Comparison of ENCODE assay signal across 8 cellular contexts in the genomic region with DNA sequence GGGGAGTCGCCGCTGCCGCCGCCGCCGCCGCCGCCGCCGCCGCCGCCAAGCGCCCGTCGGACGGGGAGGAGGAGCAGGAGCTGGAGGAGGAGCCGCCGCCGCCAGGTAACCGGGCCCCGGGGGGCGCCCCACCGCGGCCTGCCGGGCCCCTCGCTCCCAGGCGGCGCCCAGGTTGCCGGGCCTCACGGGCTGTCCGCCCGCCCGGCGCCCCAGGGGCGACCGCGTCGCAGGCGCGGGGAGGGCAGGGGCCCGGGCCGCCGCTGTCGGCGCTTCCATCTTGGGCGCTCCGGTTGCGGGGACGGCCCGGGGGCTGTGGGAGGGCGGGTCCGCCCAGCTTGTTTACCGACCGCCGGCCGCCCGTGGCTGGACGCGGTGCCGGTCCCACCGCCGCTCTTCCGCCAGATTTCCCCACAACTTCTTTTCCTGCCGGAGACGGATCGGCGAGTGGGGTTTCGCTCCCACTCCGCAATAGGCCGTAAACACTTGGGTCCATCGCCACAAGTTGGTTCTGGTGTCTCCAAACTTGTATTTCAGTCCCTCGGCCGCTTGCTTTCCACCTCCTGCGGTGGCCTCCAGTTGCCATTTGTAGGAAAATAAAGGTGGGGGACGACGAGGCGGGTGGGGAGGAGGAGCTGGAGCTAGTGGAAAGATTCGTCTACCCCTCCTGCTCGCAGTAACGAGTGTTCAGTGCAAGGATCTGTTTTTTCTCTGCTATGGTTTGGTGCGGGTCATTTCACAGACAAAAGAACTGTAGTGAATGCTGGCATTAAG. TPM values are rescaled to one million over a fixed set of nuclear protein-coding genes. Genes with fewer than 3 reads are reported as not detected.
DNase-seq lines count a peak whose midpoint lies in the region; ATAC-seq and TF ChIP-seq lines count a peak whose summit lies in the region.

No MANE protein-coding gene starts in this region.

- peaks cover 0 to 44% (median 22%) of the 10 kb centered on the region in 4 donors for H3K4me1 ChIP-seq in tibial nerve

- H3K36me3 ChIP-seq in tibial nerve, result peaks cover 0 to under 1% (median 0%) of the 10 kb centered on the region in 3 donors

- peaks cover 37% of the 10 kb centered on the region for H3K4me1 Mint-ChIP-seq in activated T-helper 1 cell treated with anti-CD3 and anti-CD28 coated beads, Interleukin-12 subunit alpha, Interleukin-12 subunit beta, Interleukin-2, Interleukin-4 antibody, amounts not matched to agents 30 ng/mL and 10 ng/mL and 1 ng/mL, durations not matched to agents 14 hours and 24 hours and 36 hours (ENCODE audit: low read depth)
- H3K4me1 Mint-ChIP-seq in neural crest cell, result peaks cover 27% of the 10 kb centered on the region

- peak overlapping the region; percentile 91 to 99 (median 98) for H3K27ac ChIP-seq in tibial nerve

- TF ChIP-seq POLR2A in tibial nerve (IDR thresholded peaks at IDR 0.05), result peak in 1 of 2 donors; percentile 39

- no peaks in the 10 kb centered on the region for H3K9me3 ChIP-seq in tibial nerve

- H3K9me3 Mint-ChIP-seq in activated T-helper 1 cell treated with anti-CD3 and anti-CD28 coated beads, Interleukin-12 subunit alpha, Interleukin-12 subunit beta, Interleukin-2, Interleukin-4 antibody, amounts not matched to agents 30 ng/mL and 10 ng/mL and 1 ng/mL, durations not matched to agents 14 hours and 24 hours and 36 hours, result no peaks in the 10 kb centered on the region
- H3K9me3 Mint-ChIP-seq in neural crest cell, result no peaks in the 10 kb centered on the region

- no peaks in the 10 kb centered on the region for H3K36me3 Mint-ChIP-seq in activated T-helper 1 cell treated with anti-CD3 and anti-CD28 coated beads, Interleukin-12 subunit alpha, Interleukin-12 subunit beta, Interleukin-2, Interleukin-4 antibody, amounts not matched to agents 30 ng/mL and 10 ng/mL and 1 ng/mL, durations not matched to agents 14 hours and 24 hours and 36 hours (ENCODE audit: low read depth)
- H3K36me3 Mint-ChIP-seq in neural crest cell (ENCODE audit: low read depth), result no peaks in the 10 kb centered on the region

- peak overlapping the region; percentile 93 for H3K4me3 Mint-ChIP-seq in activated T-helper 1 cell treated with anti-CD3 and anti-CD28 coated beads, Interleukin-12 subunit alpha, Interleukin-12 subunit beta, Interleukin-2, Interleukin-4 antibody, amounts not matched to agents 30 ng/mL and 10 ng/mL and 1 ng/mL, durations not matched to agents 14 hours and 24 hours and 36 hours
- H3K4me3 Mint-ChIP-seq in neural crest cell, result peak overlapping the region; percentile 97

- peak overlapping the region; percentile 98 for H3K27ac Mint-ChIP-seq in activated T-helper 1 cell treated with anti-CD3 and anti-CD28 coated beads, Interleukin-12 subunit alpha, Interleukin-12 subunit beta, Interleukin-2, Interleukin-4 antibody, amounts not matched to agents 30 ng/mL and 10 ng/mL and 1 ng/mL, durations not matched to agents 14 hours and 24 hours and 36 hours
- peak overlapping the region; percentile 95 for H3K27ac Mint-ChIP-seq in neural crest cell (ENCODE audit: unreplicated experiment)

- intact Hi-C loops in activated T-helper 1 cell treated with anti-CD3 and anti-CD28 coated beads, Interleukin-12 subunit alpha, Interleukin-12 subunit beta, Interleukin-2, Interleukin-4 antibody, amounts not matched to agents 30 ng/mL and 10 ng/mL and 1 ng/mL, durations not matched to agents 14 hours and 24 hours and 36 hours (cut with micrococcal nuclease), result loop anchor here (2.0 to 10.0 kb wide), 7 partner anchors 45 to 1909 kb away; a partner anchor contains a TSS

- TF ChIP-seq EP300 in tibial nerve (IDR thresholded peaks at IDR 0.05), result peak in 1 of 2 donors; percentile 60

- H3K27me3 ChIP-seq in tibial nerve, result no peaks in the 10 kb centered on the region

- no peak for TF ChIP-seq CTCF in fibroblast of pulmonary artery (IDR thresholded peaks at IDR 0.05; ENCODE audit: low read length, missing control alignments)
- TF ChIP-seq CTCF in neural crest cell (conservative IDR thresholded peaks at IDR 0.05), result no peak
- TF ChIP-seq CTCF in tibial nerve (IDR thresholded peaks at IDR 0.05), result no peak

- peak overlapping the region; percentile 93 for H3K4me3 ChIP-seq in fibroblast of pulmonary artery (replicated peaks; ENCODE audit: low read depth, low read length)
- H3K4me3 ChIP-seq in tibial nerve, result peak overlapping the region; percentile 76 to 97 (median 84)

- DNase-seq in NCI-H526 (lab: John Stamatoyannopoulos, UW) (peak; percentile 27 to 58), NCI-H526 treated with DMSO at 0.1 percent for 48 hours (lab: John Stamatoyannopoulos, UW) (no peak), NCI-H69 (lab: John Stamatoyannopoulos, UW) (peak; percentile 63), fibroblast of pulmonary artery (ENCODE audit: low read depth) (peak; percentile 46), neural crest cell (ENCODE audit: low read depth, low spot score) (peak; percentile 18), tibial nerve (ENCODE audit: low spot score in 2 of 2) (peak in 1 of 2 donors; percentile 40)
- DNase-seq in activated T-helper 1 cell treated with anti-CD3 and anti-CD28 coated beads, Interleukin-12 subunit alpha, Interleukin-12 subunit beta, Interleukin-2, Interleukin-4 antibody, amounts not matched to agents 30 ng/mL and 10 ng/mL and 1 ng/mL, durations not matched to agents 14 hours and 24 hours and 36 hours (ENCODE audit: low spot score), result peak; percentile 8

- ATAC-seq in HG02798 (IDR thresholded peaks at IDR 0.05; ENCODE audit: poor library complexity, unreplicated experiment), result peak; percentile 30

- H3K27me3 Mint-ChIP-seq in activated T-helper 1 cell treated with anti-CD3 and anti-CD28 coated beads, Interleukin-12 subunit alpha, Interleukin-12 subunit beta, Interleukin-2, Interleukin-4 antibody, amounts not matched to agents 30 ng/mL and 10 ng/mL and 1 ng/mL, durations not matched to agents 14 hours and 24 hours and 36 hours (ENCODE audit: insufficient read depth), result peaks cover 5% of the 10 kb centered on the region
- H3K27me3 Mint-ChIP-seq in neural crest cell (ENCODE audit: low read depth), result peaks cover 3% of the 10 kb centered on the region

- 1% methylated on average over 44 to 53 of the region's 81 CpGs for WGBS in tibial nerve, 2 donors

RNA-seq across cellular contexts. Expression of a gene that starts 24.6 kb away (rescaled TPM):
- total RNA-seq in activated T-helper 1 cell treated with anti-CD3 and anti-CD28 coated beads, Interleukin-12 subunit alpha, Interleukin-12 subunit beta, Interleukin-2, Interleukin-4 antibody, amounts not matched to agents 30 ng/mL and 10 ng/mL and 1 ng/mL, durations not matched to agents 14 hours and 24 hours and 36 hours, result 15.8 and 16.0 TPM in 2 replicates
- total RNA-seq in neural crest cell (22.6 and 24.0 TPM in 2 replicates), tibial nerve (10 to 100 TPM; 22.2 to 33.5 (median 24.2) TPM)
